In the genomic region with DNA sequence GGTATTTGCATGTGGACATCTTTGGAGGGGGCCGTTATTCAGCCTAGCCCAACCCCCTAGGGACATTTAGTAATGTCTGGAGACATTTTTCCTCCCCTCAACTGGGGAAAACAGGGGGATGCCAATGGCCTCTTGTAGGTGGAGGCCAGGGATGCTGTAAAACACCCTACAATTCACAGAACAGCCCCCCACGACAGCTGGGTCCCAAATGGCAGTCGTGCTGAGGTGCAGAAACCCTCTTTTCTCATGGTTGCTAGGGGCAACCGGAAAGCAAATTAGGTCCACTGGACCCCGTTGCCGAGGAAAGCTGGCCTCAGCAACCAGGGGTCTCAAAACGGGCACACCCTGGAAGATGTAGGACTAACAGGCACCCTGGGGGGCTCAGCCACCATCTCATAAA, we compare ENCODE assay signal across 22 cellular contexts. TPM values are rescaled to one million over a fixed set of nuclear protein-coding genes. Genes with fewer than 3 reads are reported as not detected.
DNase-seq lines count a peak whose midpoint lies in the region; ATAC-seq, FAIRE-seq and TF ChIP-seq lines count a peak whose summit lies in the region.
"Had no signal": no experiment of that assay in that cellular context is flagged by ENCODE, and none has a peak within 500 bp of the region (broad histone marks: within the 10 kb centered on the region; RNA-seq: fewer than 3 reads in every experiment).

No MANE protein-coding gene starts in this region.

- no peak overlapping the region; a peak in 1 of 22 replicates for H3K27ac ChIP-seq in BLaER1 treated with 17β-estradiol and CSF1 and Interleukin-3, amounts not matched to agents 10 nM and 100 nM
- H3K27ac ChIP-seq in K562 (ENCODE audit: extremely low read depth, low read depth, low read length) (no peak overlapping the region), neuronal stem cell (replicated peaks; ENCODE audit: low read length) (no peak overlapping the region)
- H3K27ac ChIP-seq: HL-60 had no signal

- H3K4me2 ChIP-seq in BLaER1 treated with 17β-estradiol and CSF1 and Interleukin-3, amounts not matched to agents 10 nM and 100 nM, result peak overlapping the region in 7 of 11 experiments; percentile 9 to 38 (median 28); a peak in 11 of 22 replicates
- H3K4me2 ChIP-seq in K562 (ENCODE audit: insufficient read depth, low read length) (no peak overlapping the region), neuronal stem cell (ENCODE audit: insufficient read depth, low read length, poor library complexity, severe bottlenecking) (no peak overlapping the region)

- H3K27me3 ChIP-seq in BLaER1 treated with 17β-estradiol and CSF1 and Interleukin-3, amounts not matched to agents 10 nM and 100 nM, result no peaks in the 10 kb centered on the region
- H3K27me3 ChIP-seq in H7 (ENCODE audit: control insufficient read depth, insufficient read depth, low read length) (no peaks in the 10 kb centered on the region), K562 (ENCODE audit: control insufficient read depth in 2 of 2, insufficient read depth in 2 of 2, low read length in 2 of 2) (no peaks in the 10 kb centered on the region), neuronal stem cell (ENCODE audit: control insufficient read depth in 3 of 3, insufficient read depth in 3 of 3, low read depth in 1 of 3, low read length in 3 of 3) (no peaks in the 10 kb centered on the region)
- H3K27me3 ChIP-seq: BE2C had no signal

- intact Hi-C loops in K562 (cut with micrococcal nuclease), result no loop called here

- H3K9ac ChIP-seq in BLaER1 treated with 17β-estradiol and CSF1 and Interleukin-3, amounts not matched to agents 10 nM and 100 nM, result no peak overlapping the region
- H3K9ac ChIP-seq in K562 (ENCODE audit: insufficient read depth in 1 of 2, low read depth in 2 of 2, low read length in 2 of 2) (no peak overlapping the region), neuronal stem cell (ENCODE audit: low read depth, low read length, poor library complexity) (no peak overlapping the region)

- H3K79me2 ChIP-seq in K562 (ENCODE audit: control insufficient read depth, insufficient read depth, low read length), result no peaks in the 10 kb centered on the region

- no peak overlapping the region for H3K14ac ChIP-seq in neuronal stem cell (ENCODE audit: low read length)

- POLR2A ChIA-PET in K562 (lab: Yijun Ruan, JAX), result interaction anchor here (1.1 to 1.3 kb wide), 2 partner anchors 10 to 11 kb away, joined by 3 to 4 read pairs; no protein-coding TSS in a partner anchor

- no peak overlapping the region for H2BK5ac ChIP-seq in neuronal stem cell (ENCODE audit: low read length)

- TF ChIP-seq CTCF in K562 (IDR thresholded peaks at IDR 0.05 in 2 of 3, conservative IDR thresholded peaks at IDR 0.05 in 1 of 3; ENCODE audit: insufficient read depth in 2 of 3, low read depth in 1 of 3, low read length in 3 of 3), result no peak

- no peak overlapping the region for H2AK5ac ChIP-seq in neuronal stem cell (ENCODE audit: low read depth, low read length)

- no peaks in the 10 kb centered on the region for H3K9me1 ChIP-seq in K562 (ENCODE audit: control insufficient read depth, insufficient read depth, low read length)

- peak overlapping the region; percentile 43 for H4K8ac ChIP-seq in neuronal stem cell (ENCODE audit: low read depth, low read length)

- TF ChIP-seq POLR2A in K562 (conservative IDR thresholded peaks at IDR 0.05), result no peak

- H3K23ac ChIP-seq in neuronal stem cell (ENCODE audit: low read depth, low read length, poor library complexity), result no peak overlapping the region

- H4K20me1 ChIP-seq in BLaER1 treated with 17β-estradiol and CSF1 and Interleukin-3, amounts not matched to agents 10 nM and 100 nM, result peaks cover 0 to 28% (median 0%) of the 10 kb centered on the region in 11 experiments; a peak in 5 of 22 replicates
- no peaks in the 10 kb centered on the region for H4K20me1 ChIP-seq in K562 (replicated peaks; ENCODE audit: control insufficient read depth, insufficient read depth, low read length)

- peaks cover 0 to 9% (median 0%) of the 10 kb centered on the region in 11 experiments; a peak in 2 of 22 replicates for H3K9me3 ChIP-seq in BLaER1 treated with 17β-estradiol and CSF1 and Interleukin-3, amounts not matched to agents 10 nM and 100 nM (replicated peaks in 1 of 11)
- H3K9me3 ChIP-seq in K562 (replicated peaks; ENCODE audit: control insufficient read depth, insufficient read depth, low read depth, low read length) (no peaks in the 10 kb centered on the region), neuronal stem cell (replicated peaks in 1 of 2; ENCODE audit: control insufficient read depth in 2 of 2, insufficient read depth in 1 of 2, low read depth in 1 of 2, low read length in 2 of 2) (peaks cover 2 to 5% of the 10 kb centered on the region in 2 donors)
- H3K9me3 ChIP-seq: BE2C had no signal

- no peak overlapping the region for H3K18ac ChIP-seq in neuronal stem cell (ENCODE audit: low read length)

- H2BK120ac ChIP-seq in neuronal stem cell (ENCODE audit: low read depth, low read length), result no peak overlapping the region

- no peak overlapping the region for H3K4ac ChIP-seq in neuronal stem cell (ENCODE audit: low read length)

- H2AFZ ChIP-seq in K562 (ENCODE audit: low read depth, low read length), result no peak overlapping the region
- no peak overlapping the region for H2AFZ ChIP-seq in neuronal stem cell (ENCODE audit: low read length)

- no peak for TF ChIP-seq RAD21 in K562 (CRISPR knock-in tag; conservative IDR thresholded peaks at IDR 0.05 in 1 of 2, IDR thresholded peaks at IDR 0.05 in 1 of 2)

- peaks cover 22 to 62% (median 48%) of the 10 kb centered on the region in 11 experiments; a peak in 21 of 22 replicates for H3K36me3 ChIP-seq in BLaER1 treated with 17β-estradiol and CSF1 and Interleukin-3, amounts not matched to agents 10 nM and 100 nM
- H3K36me3 ChIP-seq in H7 (replicated peaks; ENCODE audit: control insufficient read depth, insufficient read depth, low read length), result peaks cover 22% of the 10 kb centered on the region
- peaks cover 5% of the 10 kb centered on the region; the same call in 1 of the 3 replicates for H3K36me3 ChIP-seq in K562 (ENCODE audit: control insufficient read depth, insufficient read depth, low read length)
- peaks cover 35 to 58% of the 10 kb centered on the region in 2 donors for H3K36me3 ChIP-seq in neuronal stem cell (replicated peaks in 1 of 2; ENCODE audit: control insufficient read depth in 2 of 2, insufficient read depth in 2 of 2, low read length in 2 of 2)

- in situ Hi-C loops in K562 (cut with MboI), result no loop called here

- peak overlapping the region; percentile 22 for H2BK12ac ChIP-seq in neuronal stem cell (ENCODE audit: low read length)

- TF ChIP-seq EP300 in K562 (IDR thresholded peaks at IDR 0.05; ENCODE audit: low read length), result no peak

- no peaks in the 10 kb centered on the region for H3K79me1 ChIP-seq in neuronal stem cell (ENCODE audit: low read depth, low read length)

- WGBS in K562 (ENCODE audit: insufficient coverage, low coverage, missing lambda C conversion rate), result 51% methylated on average over 7 of the region's 7 CpGs
- WGBS in neuronal stem cell (ENCODE audit: extremely low coverage in 2 of 2, insufficient read length in 2 of 2, insufficient replicate concordance in 1 of 2), 2 donors, result no CpG with 5 or more reads among the region's 7 CpGs

- CTCF ChIA-PET in K562 (lab: Yijun Ruan, JAX; ENCODE audit: low intra/inter-chr PET ratio), result no interaction called here

- no peak overlapping the region for H4K91ac ChIP-seq in neuronal stem cell (ENCODE audit: low read depth, low read length, poor library complexity)

- FAIRE-seq in K562 (lab: Jason Lieb, UNC), result no peak
- FAIRE-seq: A204.1, GM12878 had no signal

- BruUV-seq in K562 (replicated peaks; lab: Mats Ljungman, UMichigan), result no TSS peak

- H3K4me3 ChIP-seq in BLaER1 treated with 17β-estradiol and CSF1 and Interleukin-3, amounts not matched to agents 10 nM and 100 nM, result no peak overlapping the region
- H3K4me3 ChIP-seq in H7 (ENCODE audit: insufficient read depth, low read depth, low read length) (no peak overlapping the region), K562 (no peak overlapping the region), neuronal stem cell (ENCODE audit: low read length in 2 of 2) (no peak overlapping the region)
- H3K4me3 ChIP-seq: GM12878 had no signal

- peak; percentile 24 for DNase-seq in H7
- DNase-seq in K562 (ENCODE audit: extremely low read depth in 1 of 4, low spot score in 3 of 4), result no peak
- DNase-seq in neuronal stem cell (ENCODE audit: low spot score), result no peak
- no peak for DNase-seq in EL
- no peak for DNase-seq in germinal center (ENCODE audit: low spot score)
- DNase-seq in NCI-H2081 (lab: John Stamatoyannopoulos, UW), result no peak
- DNase-seq: ACHN; BE2C; CD4-positive, alpha-beta memory T cell; DMS153; DMS79; GOT3; H9; IMR-90; KBM-7 had no signal

- no peak for ATAC-seq in K562
- ATAC-seq: GM12878 had no signal

- no peak overlapping the region for H2BK15ac ChIP-seq in neuronal stem cell (ENCODE audit: low read length)

- H3K4me1 ChIP-seq in BLaER1 treated with 17β-estradiol and CSF1 and Interleukin-3, amounts not matched to agents 10 nM and 100 nM, result peaks cover 13 to 32% (median 18%) of the 10 kb centered on the region in 10 experiments
- H3K4me1 ChIP-seq in K562 (replicated peaks in 1 of 2; ENCODE audit: control insufficient read depth in 2 of 2, insufficient read depth in 2 of 2, low read length in 2 of 2) (peaks cover 9 to 40% of the 10 kb centered on the region in 2 experiments; a peak in 4 of 5 replicates), neuronal stem cell (ENCODE audit: control insufficient read depth in 2 of 2, insufficient read depth in 1 of 2, low read depth in 1 of 2, low read length in 2 of 2) (peaks cover 2 to 4% of the 10 kb centered on the region in 2 donors)
- H3K4me1 ChIP-seq: BE2C had no signal

RNA-seq across cellular contexts. Expression of gene TMEM150B, which starts 14.6 kb away (rescaled TPM):
- 0.24 TPM in 1 of 2 replicates, not detected in the other for total RNA-seq in H7 (2014; rRNA removed; shearing (Covaris generic))
- total RNA-seq in K562 (2011; cell fraction: chromatin; rRNA removed; ENCODE audit: low replicate concordance), result 1.7 and 5.3 TPM in 2 replicates
- 4.7 and 5.2 TPM in 2 replicates for total RNA-seq in K562 (2011; cell fraction: nucleolus; rRNA removed)
- 2.2 and 3.8 TPM in 2 replicates for total RNA-seq in K562 (2011; cell fraction: nucleoplasm; rRNA removed)
- total RNA-seq in K562 (2014; rRNA removed) (0.91 and 1.0 TPM in 2 replicates), K562 (2014; rRNA removed; fragmentation: Illumina TruSeq; extraction: Trizol) (0.47 TPM in 1 of 2 replicates, not detected in the other), K562 (2015; rRNA removed; fragmentation: Illumina TruSeq; extraction: Trizol) (0.57 and 1.3 TPM in 2 replicates), K562 (2021) (1.2 and 1.4 TPM in 2 replicates)
- polyA plus RNA-seq in K562 (2011; rRNA removed) (0.55 and 0.67 TPM in 2 replicates), K562 (2014; fragmentation: Illumina TruSeq; extraction: Trizol) (0.56 and 0.82 TPM in 2 replicates), K562 (2014; fragmentation: Nextera tagmentation; extraction: Ambion mirVana) (not detected), K562 (2014; rRNA removed) (0.47 and 0.74 TPM in 2 replicates)
- 1.2 and 2.9 TPM in 2 replicates for polyA plus RNA-seq in K562 (2011; cell fraction: cytosol; rRNA removed)
- 1.1 and 3.2 TPM in 2 replicates for polyA plus RNA-seq in K562 (2011; cell fraction: nucleus; rRNA removed)
- 1.2 and 3.1 TPM in 2 replicates for polyA plus RNA-seq in K562 (2012)
- polyA minus RNA-seq in K562 (2011; rRNA and poly(A)+ RNA removed), result not detected in 2 replicates
- 2.3 TPM in 1 of 2 replicates, not detected in the other for polyA minus RNA-seq in K562 (2011; cell fraction: cytosol; rRNA and poly(A)+ RNA removed)
- polyA minus RNA-seq in K562 (2011; cell fraction: nucleus; rRNA and poly(A)+ RNA removed), result 1.00 and 1.2 TPM in 2 replicates
- not detected for polyA plus RNA-seq in neuronal stem cell (2013, experiment 1 of 2)
- 0.04 TPM for polyA plus RNA-seq in neuronal stem cell (2013, experiment 2 of 2)
- total RNA-seq: G401, HT1080, IMR-90 had no signal
- polyA plus RNA-seq: CD4-positive, alpha-beta memory T cell; IMR-90 had no signal

RNA-seq across cellular contexts. Expression of gene BRSK1, which starts 26.7 kb away (rescaled TPM):
- 20.3 and 31.3 TPM in 2 replicates for total RNA-seq in H7 (2014; rRNA removed; shearing (Covaris generic))
- 28.5 and 48.4 TPM in 2 replicates for total RNA-seq in K562 (2011; cell fraction: chromatin; rRNA removed; ENCODE audit: low replicate concordance)
- 21.7 and 25.3 TPM in 2 replicates for total RNA-seq in K562 (2011; cell fraction: nucleolus; rRNA removed)
- total RNA-seq in K562 (2011; cell fraction: nucleoplasm; rRNA removed), result 13.4 and 18.0 TPM in 2 replicates
- total RNA-seq in K562 (2014; rRNA removed), result 3.8 and 5.0 TPM in 2 replicates
- total RNA-seq in K562 (2014; rRNA removed; fragmentation: Illumina TruSeq; extraction: Trizol), result 1.6 and 1.7 TPM in 2 replicates
- 1.3 and 1.7 TPM in 2 replicates for total RNA-seq in K562 (2015; rRNA removed; fragmentation: Illumina TruSeq; extraction: Trizol)
- 5.6 and 8.1 TPM in 2 replicates for total RNA-seq in K562 (2021)
- 3.5 and 3.6 TPM in 2 replicates for polyA plus RNA-seq in K562 (2011; rRNA removed)
- polyA plus RNA-seq in K562 (2011; cell fraction: cytosol; rRNA removed), result 4.7 and 5.3 TPM in 2 replicates
- 46.8 and 66.1 TPM in 2 replicates for polyA plus RNA-seq in K562 (2011; cell fraction: nucleus; rRNA removed)
- polyA plus RNA-seq in K562 (2012), result 4.6 and 18.4 TPM in 2 replicates
- 4.3 and 4.5 TPM in 2 replicates for polyA plus RNA-seq in K562 (2014; fragmentation: Illumina TruSeq; extraction: Trizol)
- polyA plus RNA-seq in K562 (2014; fragmentation: Nextera tagmentation; extraction: Ambion mirVana), result not detected
- polyA plus RNA-seq in K562 (2014; rRNA removed), result 9.3 and 9.8 TPM in 2 replicates
- polyA minus RNA-seq in K562 (2011; rRNA and poly(A)+ RNA removed), result 1.7 and 2.2 TPM in 2 replicates
- polyA minus RNA-seq in K562 (2011; cell fraction: cytosol; rRNA and poly(A)+ RNA removed), result 1.1 and 2.1 TPM in 2 replicates
- 7.0 and 11.6 TPM in 2 replicates for polyA minus RNA-seq in K562 (2011; cell fraction: nucleus; rRNA and poly(A)+ RNA removed)
- 30.5 TPM for polyA plus RNA-seq in neuronal stem cell (2013, experiment 1 of 2)
- polyA plus RNA-seq in neuronal stem cell (2013, experiment 2 of 2), result 31.6 TPM
- polyA plus RNA-seq: CD14-positive monocyte; CD4-positive, alpha-beta memory T cell had no signal

RNA-seq across cellular contexts. Expression of gene KMT5C, which starts 29.2 kb away (rescaled TPM):
- 36.1 and 58.9 TPM in 2 replicates for total RNA-seq in H7 (2014; rRNA removed; shearing (Covaris generic))
- 62.4 and 157 TPM in 2 replicates for total RNA-seq in K562 (2011; cell fraction: chromatin; rRNA removed; ENCODE audit: low replicate concordance)
- 117 and 126 TPM in 2 replicates for total RNA-seq in K562 (2011; cell fraction: nucleolus; rRNA removed)
- 79.2 and 82.9 TPM in 2 replicates for total RNA-seq in K562 (2011; cell fraction: nucleoplasm; rRNA removed)
- 35.6 and 38.2 TPM in 2 replicates for total RNA-seq in K562 (2014; rRNA removed)
- total RNA-seq in K562 (2014; rRNA removed; fragmentation: Illumina TruSeq; extraction: Trizol), result 3.7 and 8.2 TPM in 2 replicates
- 11.0 and 12.5 TPM in 2 replicates for total RNA-seq in K562 (2015; rRNA removed; fragmentation: Illumina TruSeq; extraction: Trizol)
- 50.7 and 53.5 TPM in 2 replicates for total RNA-seq in K562 (2021)
- 22.8 and 36.8 TPM in 2 replicates for polyA plus RNA-seq in K562 (2011; rRNA removed)
- 25.5 and 46.8 TPM in 2 replicates for polyA plus RNA-seq in K562 (2011; cell fraction: cytosol; rRNA removed)
- polyA plus RNA-seq in K562 (2011; cell fraction: nucleus; rRNA removed), result 121 and 175 TPM in 2 replicates
- 42.5 and 52.7 TPM in 2 replicates for polyA plus RNA-seq in K562 (2012)
- 16.6 and 22.7 TPM in 2 replicates for polyA plus RNA-seq in K562 (2014; fragmentation: Illumina TruSeq; extraction: Trizol)
- under 1 TPM; 0.15 to 0.17 TPM for polyA plus RNA-seq in K562 (2014; fragmentation: Nextera tagmentation; extraction: Ambion mirVana)
- polyA plus RNA-seq in K562 (2014; rRNA removed), result 42.7 and 50.2 TPM in 2 replicates
- 7.6 and 10.5 TPM in 2 replicates for polyA minus RNA-seq in K562 (2011; rRNA and poly(A)+ RNA removed)
- 14.4 and 16.3 TPM in 2 replicates for polyA minus RNA-seq in K562 (2011; cell fraction: cytosol; rRNA and poly(A)+ RNA removed)
- 40.8 and 44.9 TPM in 2 replicates for polyA minus RNA-seq in K562 (2011; cell fraction: nucleus; rRNA and poly(A)+ RNA removed)
- polyA plus RNA-seq in neuronal stem cell (2013, experiment 1 of 2), result 46.5 TPM
- polyA plus RNA-seq in neuronal stem cell (2013, experiment 2 of 2), result 47.0 TPM

RNA-seq across cellular contexts. Expression of gene HSPBP1, which starts 30.6 kb away (rescaled TPM):
- 54.4 and 92.3 TPM in 2 replicates for total RNA-seq in H7 (2014; rRNA removed; shearing (Covaris generic))
- total RNA-seq in K562 (2011; cell fraction: chromatin; rRNA removed; ENCODE audit: low replicate concordance), result 1.8 and 7.4 TPM in 2 replicates
- 14.1 and 16.0 TPM in 2 replicates for total RNA-seq in K562 (2011; cell fraction: nucleolus; rRNA removed)
- 5.8 and 8.5 TPM in 2 replicates for total RNA-seq in K562 (2011; cell fraction: nucleoplasm; rRNA removed)
- 54.6 and 63.3 TPM in 2 replicates for total RNA-seq in K562 (2014; rRNA removed)
- 12.3 and 13.9 TPM in 2 replicates for total RNA-seq in K562 (2014; rRNA removed; fragmentation: Illumina TruSeq; extraction: Trizol)
- 38.7 and 41.3 TPM in 2 replicates for total RNA-seq in K562 (2015; rRNA removed; fragmentation: Illumina TruSeq; extraction: Trizol)
- total RNA-seq in K562 (2021), result 81.3 and 85.8 TPM in 2 replicates
- 20.6 and 30.4 TPM in 2 replicates for polyA plus RNA-seq in K562 (2011; rRNA removed)
- 38.3 and 103 TPM in 2 replicates for polyA plus RNA-seq in K562 (2011; cell fraction: cytosol; rRNA removed)
- 17.4 and 24.9 TPM in 2 replicates for polyA plus RNA-seq in K562 (2011; cell fraction: nucleus; rRNA removed)
- 67.2 and 80.0 TPM in 2 replicates for polyA plus RNA-seq in K562 (2012)
- 21.8 and 37.7 TPM in 2 replicates for polyA plus RNA-seq in K562 (2014; fragmentation: Illumina TruSeq; extraction: Trizol)
- polyA plus RNA-seq in K562 (2014; fragmentation: Nextera tagmentation; extraction: Ambion mirVana), result 1 to 10 TPM in 1 of 2 experiments, under 1 TPM in 1; 0.83 to 1.5 TPM
- polyA plus RNA-seq in K562 (2014; rRNA removed), result 59.0 and 62.3 TPM in 2 replicates
- polyA minus RNA-seq in K562 (2011; rRNA and poly(A)+ RNA removed), result 5.2 and 9.1 TPM in 2 replicates
- 23.1 and 31.8 TPM in 2 replicates for polyA minus RNA-seq in K562 (2011; cell fraction: cytosol; rRNA and poly(A)+ RNA removed)
- polyA minus RNA-seq in K562 (2011; cell fraction: nucleus; rRNA and poly(A)+ RNA removed), result 6.2 and 6.8 TPM in 2 replicates
- polyA plus RNA-seq in neuronal stem cell (2013, experiment 1 of 2), result 32.8 TPM
- 30.1 TPM for polyA plus RNA-seq in neuronal stem cell (2013, experiment 2 of 2)

RNA-seq across cellular contexts. Expression of gene COX6B2, which starts 44.0 kb away (rescaled TPM):
- 0.17 and 0.30 TPM in 2 replicates for total RNA-seq in H7 (2014; rRNA removed; shearing (Covaris generic))
- total RNA-seq in K562 (2011; cell fraction: chromatin; rRNA removed; ENCODE audit: low replicate concordance), result 4.5 and 12.9 TPM in 2 replicates
- total RNA-seq in K562 (2011; cell fraction: nucleolus; rRNA removed), result 6.8 and 7.2 TPM in 2 replicates
- 7.8 and 8.9 TPM in 2 replicates for total RNA-seq in K562 (2011; cell fraction: nucleoplasm; rRNA removed)
- total RNA-seq in K562 (2014; rRNA removed), result 0.59 and 1.3 TPM in 2 replicates
- 0.40 and 0.61 TPM in 2 replicates for total RNA-seq in K562 (2014; rRNA removed; fragmentation: Illumina TruSeq; extraction: Trizol)
- total RNA-seq in K562 (2015; rRNA removed; fragmentation: Illumina TruSeq; extraction: Trizol), result 0.23 and 0.83 TPM in 2 replicates
- total RNA-seq in K562 (2021), result 2.5 and 2.6 TPM in 2 replicates
- polyA plus RNA-seq in K562 (2011; rRNA removed), result 1.8 and 1.9 TPM in 2 replicates
- polyA plus RNA-seq in K562 (2011; cell fraction: cytosol; rRNA removed), result 1.0 and 2.3 TPM in 2 replicates
- polyA plus RNA-seq in K562 (2011; cell fraction: nucleus; rRNA removed), result 13.4 and 60.3 TPM in 2 replicates
- polyA plus RNA-seq in K562 (2012), result 0.97 and 1.7 TPM in 2 replicates
- polyA plus RNA-seq in K562 (2014; fragmentation: Illumina TruSeq; extraction: Trizol), result 1.2 and 2.1 TPM in 2 replicates
- under 1 TPM; 0.56 to 0.71 TPM for polyA plus RNA-seq in K562 (2014; fragmentation: Nextera tagmentation; extraction: Ambion mirVana)
- 1.4 and 1.5 TPM in 2 replicates for polyA plus RNA-seq in K562 (2014; rRNA removed)
- 0.51 and 0.60 TPM in 2 replicates for polyA minus RNA-seq in K562 (2011; rRNA and poly(A)+ RNA removed)
- 0.38 TPM in 1 of 2 replicates, not detected in the other for polyA minus RNA-seq in K562 (2011; cell fraction: cytosol; rRNA and poly(A)+ RNA removed)
- polyA minus RNA-seq in K562 (2011; cell fraction: nucleus; rRNA and poly(A)+ RNA removed), result 1.8 and 2.6 TPM in 2 replicates
- 0.81 TPM for polyA plus RNA-seq in neuronal stem cell (2013, experiment 1 of 2)
- polyA plus RNA-seq in neuronal stem cell (2013, experiment 2 of 2), result 0.71 TPM
- total RNA-seq: GM12878, HT1080, IMR-90 had no signal
- polyA plus RNA-seq: CD14-positive monocyte; CD4-positive, alpha-beta memory T cell had no signal

Comparison
In these comparisons a context has a peak if more than half of its experiments do, and no peak if none do; other contexts are left out.
1. H3K4me2 ChIP-seq: peak in BLaER1 treated with 17β-estradiol and CSF1 and Interleukin-3, amounts not matched to agents 10 nM and 100 nM (7 of 11); none in K562 (single experiment) and neuronal stem cell (single experiment).